ENCODE assay signal across 8 cellular contexts in the genomic region with DNA sequence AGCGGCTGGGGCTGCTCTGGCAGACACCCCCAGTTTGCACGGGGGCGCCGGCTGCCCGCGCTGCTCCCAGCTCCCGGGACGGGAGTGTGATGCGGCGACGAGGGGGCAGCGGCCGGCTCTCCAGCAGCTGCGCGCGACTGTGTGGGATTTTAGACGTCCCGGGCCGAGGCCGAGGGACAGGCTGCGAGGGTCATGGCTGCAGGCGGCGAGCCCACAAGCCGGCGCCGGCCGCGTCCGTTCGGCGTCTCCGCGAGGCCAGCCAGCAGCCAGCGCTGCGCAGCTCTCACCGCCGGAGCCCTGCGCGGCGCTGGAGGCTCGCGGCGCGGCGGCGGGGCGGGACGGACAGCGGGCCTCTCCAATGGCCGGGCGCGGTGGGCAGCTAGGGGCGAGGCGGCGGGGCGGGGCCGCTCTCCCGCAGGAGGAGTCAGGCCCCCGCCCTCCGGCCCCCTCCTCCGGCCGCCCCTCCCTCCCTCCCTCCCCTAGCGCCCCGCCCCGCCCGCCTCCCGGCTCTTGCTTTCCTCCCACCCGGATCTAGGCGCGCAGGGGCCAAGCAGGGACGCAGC. TPM values are rescaled to one million over a fixed set of nuclear protein-coding genes. Genes with fewer than 3 reads are reported as not detected.
DNase-seq lines count a peak whose midpoint lies in the region; ATAC-seq and TF ChIP-seq lines count a peak whose summit lies in the region.

Gene FZD4, minus strand, starts transcription at position 285 of the 563 bp plus-strand sequence. CDS start 310 bp downstream, outside the sequence.

- H3K9me3 Mint-ChIP-seq in CD4-positive, alpha-beta T cell = no peaks in the 10 kb centered on the region
- H3K9me3 Mint-ChIP-seq in activated CD4-positive, alpha-beta memory T cell treated with anti-CD3 and anti-CD28 coated beads, Interleukin-2, amount 10 ng/mL, durations not matched to agents 7 days and 5 days = no peaks in the 10 kb centered on the region
- H3K9me3 Mint-ChIP-seq in endothelial cell (ENCODE audit: unreplicated experiment) = no peaks in the 10 kb centered on the region

- H3K36me3 Mint-ChIP-seq in CD4-positive, alpha-beta T cell (ENCODE audit: low read depth) = no peaks in the 10 kb centered on the region
- H3K36me3 Mint-ChIP-seq in activated CD4-positive, alpha-beta memory T cell treated with anti-CD3 and anti-CD28 coated beads, Interleukin-2, amount 10 ng/mL, durations not matched to agents 7 days and 5 days (ENCODE audit: low read depth) = peaks cover 2% of the 10 kb centered on the region
- peaks cover 42% of the 10 kb centered on the region for H3K36me3 Mint-ChIP-seq in endothelial cell (ENCODE audit: low read depth, unreplicated experiment)

- peak within 1 kb of the TSS; percentile 87 for H4K8ac ChIP-seq in mesenchymal stem cell (ENCODE audit: low read length)

- peaks cover 10% of the 10 kb centered on the region for H3K4me1 Mint-ChIP-seq in CD4-positive, alpha-beta T cell (ENCODE audit: low read depth)
- peaks cover 14% of the 10 kb centered on the region for H3K4me1 Mint-ChIP-seq in activated CD4-positive, alpha-beta memory T cell treated with anti-CD3 and anti-CD28 coated beads, Interleukin-2, amount 10 ng/mL, durations not matched to agents 7 days and 5 days
- H3K4me1 Mint-ChIP-seq in endothelial cell (ENCODE audit: unreplicated experiment) = peaks cover 64% of the 10 kb centered on the region

- peaks cover 5% of the 10 kb centered on the region for H3K79me1 ChIP-seq in mesenchymal stem cell (replicated peaks; ENCODE audit: low read length, poor library complexity, severe bottlenecking)

- H3K14ac ChIP-seq in mesenchymal stem cell (ENCODE audit: low read length in 2 of 2) = peak within 1 kb of the TSS; percentile 68 to 80

- H3K36me3 ChIP-seq in mesenchymal stem cell (ENCODE audit: control insufficient read depth in 1 of 2, insufficient read depth in 2 of 2, low read depth in 1 of 2, low read length in 2 of 2) = peaks cover 5 to 19% of the 10 kb centered on the region in 2 experiments

- peaks cover 11% of the 10 kb centered on the region for H3K4me1 ChIP-seq in mesenchymal stem cell (ENCODE audit: control insufficient read depth, insufficient read depth, low read depth, low read length)

- peaks cover 66% of the 10 kb centered on the region for H3K27me3 Mint-ChIP-seq in CD4-positive, alpha-beta T cell
- peaks cover 61% of the 10 kb centered on the region for H3K27me3 Mint-ChIP-seq in activated CD4-positive, alpha-beta memory T cell treated with anti-CD3 and anti-CD28 coated beads, Interleukin-2, amount 10 ng/mL, durations not matched to agents 7 days and 5 days
- peaks cover 16% of the 10 kb centered on the region for H3K27me3 Mint-ChIP-seq in endothelial cell (ENCODE audit: unreplicated experiment)

- peak within 1 kb of the TSS; percentile 77 for H2AFZ ChIP-seq in mesenchymal stem cell (ENCODE audit: low read depth, low read length)

- H2BK15ac ChIP-seq in mesenchymal stem cell (ENCODE audit: low read depth, poor library complexity, severe bottlenecking) = peak within 1 kb of the TSS; percentile 44

- peak within 1 kb of the TSS; percentile 35 to 76 for H3K4ac ChIP-seq in mesenchymal stem cell (ENCODE audit: low read depth in 1 of 2, low read length in 2 of 2)

- H3K9ac ChIP-seq in mesenchymal stem cell (ENCODE audit: low read length) = peak within 1 kb of the TSS; percentile 94

- H3K4me3 ChIP-seq in mesenchymal stem cell (ENCODE audit: insufficient read depth in 1 of 2, low read depth in 1 of 2, low read length in 2 of 2) = peak within 1 kb of the TSS; percentile 72 to 96

- H2AK5ac ChIP-seq in mesenchymal stem cell (ENCODE audit: low read length, severe bottlenecking) = no peak within 1 kb of the TSS

- H3K9me3 ChIP-seq in CD4-positive, alpha-beta T cell (ENCODE audit: control insufficient read depth, low read length) = no peaks in the 10 kb centered on the region
- no peaks in the 10 kb centered on the region for H3K9me3 ChIP-seq in mesenchymal stem cell (ENCODE audit: control insufficient read depth, low read length)

- H3K23ac ChIP-seq in mesenchymal stem cell (ENCODE audit: low read length in 2 of 2) = peak within 1 kb of the TSS in 1 of 2 experiments; percentile 19

- intact Hi-C loops in CD4-positive, alpha-beta T cell (cut with DNase I, micrococcal nuclease) = no loop called here

- H4K91ac ChIP-seq in mesenchymal stem cell (ENCODE audit: low read length) = peak within 1 kb of the TSS; percentile 95

- 2% methylated on average over 28 of the region's 71 CpGs for WGBS in mesenchymal stem cell

- DNase-seq in CD4-positive, alpha-beta T cell = peak in 4 of 10 experiments; percentile 2 to 34 (median 13)
- DNase-seq in GM19238 (ENCODE audit: insufficient read length, low spot score) (peak; percentile 68), NCI-H446 (lab: John Stamatoyannopoulos, UW) (peak; percentile 54 to 91), endothelial cell (ENCODE audit: low spot score) (peak; percentile 94), mesenchymal stem cell (peak; percentile 88)
- peak; percentile 63 for DNase-seq in activated CD4-positive, alpha-beta memory T cell treated with anti-CD3 and anti-CD28 coated beads, Interleukin-2, amount 10 ng/mL, durations not matched to agents 7 days and 5 days
- peak; percentile 76 for DNase-seq in stimulated activated CD8-positive, alpha-beta memory T cell treated with anti-CD3 and anti-CD28 coated beads, Interleukin-4, amount 100 ng/mL, for 48 hours

- POLR2A ChIA-PET in CD4-positive, alpha-beta T cell (lab: Charles Lee) = no interaction called here
- POLR2A ChIA-PET in activated CD4-positive, alpha-beta memory T cell treated with anti-CD3 and anti-CD28 coated beads, Interleukin-2, amount 10 ng/mL, durations not matched to agents 7 days and 5 days (lab: Charles Lee) = no interaction called here

- H2BK5ac ChIP-seq in mesenchymal stem cell (ENCODE audit: low read depth, low read length, poor library complexity, severe bottlenecking) = no peak within 1 kb of the TSS

- peak within 1 kb of the TSS; percentile 89 for H3K4me3 Mint-ChIP-seq in CD4-positive, alpha-beta T cell
- H3K4me3 Mint-ChIP-seq in activated CD4-positive, alpha-beta memory T cell treated with anti-CD3 and anti-CD28 coated beads, Interleukin-2, amount 10 ng/mL, durations not matched to agents 7 days and 5 days = peak within 1 kb of the TSS; percentile 90
- H3K4me3 Mint-ChIP-seq in endothelial cell (ENCODE audit: unreplicated experiment) = peak within 1 kb of the TSS; percentile 98

- peak within 1 kb of the TSS; percentile 86 to 97 for H3K18ac ChIP-seq in mesenchymal stem cell (ENCODE audit: low read depth in 1 of 2, low read length in 2 of 2)

- H2BK12ac ChIP-seq in mesenchymal stem cell (ENCODE audit: low read length in 2 of 2) = peak within 1 kb of the TSS; percentile 33 to 97

- CTCF ChIA-PET in CD4-positive, alpha-beta T cell (lab: Charles Lee) = no interaction called here
- CTCF ChIA-PET in activated CD4-positive, alpha-beta memory T cell treated with anti-CD3 and anti-CD28 coated beads, Interleukin-2, amount 10 ng/mL, durations not matched to agents 7 days and 5 days (lab: Charles Lee) = interaction anchor here (1.1 to 2.0 kb wide), 5 partner anchors 8 to 334 kb away, joined by 3 to 8 read pairs (median 3); partner anchors contain the start of gene TMEM135

- H3K27me3 ChIP-seq in CD4-positive, alpha-beta T cell (ENCODE audit: control insufficient read depth, insufficient read depth, low read length) = peaks cover 31% of the 10 kb centered on the region
- no peaks in the 10 kb centered on the region for H3K27me3 ChIP-seq in mesenchymal stem cell (ENCODE audit: control insufficient read depth in 1 of 2, insufficient read depth in 1 of 2, low read length in 2 of 2)

- H2BK120ac ChIP-seq in mesenchymal stem cell (ENCODE audit: low read depth, low read length) = peak within 1 kb of the TSS; percentile 62

- TF ChIP-seq CTCF in CD4-positive, alpha-beta T cell (IDR thresholded peaks at IDR 0.05) = no peak
- no peak for TF ChIP-seq CTCF in endothelial cell (IDR thresholded peaks at IDR 0.05; ENCODE audit: unreplicated experiment)

- no peak within 1 kb of the TSS for H3K27ac ChIP-seq in CD4-positive, alpha-beta T cell (ENCODE audit: low read depth, low read length)
- H3K27ac ChIP-seq in mesenchymal stem cell (ENCODE audit: low read length, poor library complexity, severe bottlenecking) = peak within 1 kb of the TSS; percentile 74

- H3K4me2 ChIP-seq in mesenchymal stem cell (ENCODE audit: low read length, poor library complexity, severe bottlenecking) = peak within 1 kb of the TSS; percentile 96

- no peak within 1 kb of the TSS for H3K27ac Mint-ChIP-seq in CD4-positive, alpha-beta T cell
- no peak within 1 kb of the TSS for H3K27ac Mint-ChIP-seq in activated CD4-positive, alpha-beta memory T cell treated with anti-CD3 and anti-CD28 coated beads, Interleukin-2, amount 10 ng/mL, durations not matched to agents 7 days and 5 days
- H3K27ac Mint-ChIP-seq in endothelial cell (ENCODE audit: unreplicated experiment) = peak within 1 kb of the TSS; percentile 98

- ATAC-seq in CD4-positive, alpha-beta T cell (ENCODE audit: poor library complexity) = peak; percentile 60
- peak; percentile 95 for ATAC-seq in HG03196 (IDR thresholded peaks at IDR 0.05; ENCODE audit: unreplicated experiment)

RNA-seq across cellular contexts. Expression of gene FZD4, which starts in this region (rescaled TPM):
- total RNA-seq in CD4-positive, alpha-beta T cell = not detected
- under 1 TPM; 0.10 to 0.13 TPM for total RNA-seq in activated CD4-positive, alpha-beta memory T cell treated with anti-CD3 and anti-CD28 coated beads, Interleukin-2, amount 10 ng/mL, durations not matched to agents 7 days and 5 days
- total RNA-seq in endothelial cell (ENCODE audit: unreplicated experiment) = 71.5 TPM
- polyA plus RNA-seq in mesenchymal stem cell (2013, experiment 1 of 2) = 3.3 TPM
- polyA plus RNA-seq in mesenchymal stem cell (2013, experiment 2 of 2) = 3.2 TPM

Comparison
In these comparisons a context has a peak if more than half of its experiments do, and no peak if none do; other contexts are left out.
1. RNA of gene FZD4 (total RNA-seq): 71.5 TPM in endothelial cell (single experiment); 0.10 to 0.13 TPM in activated CD4-positive, alpha-beta memory T cell treated with anti-CD3 and anti-CD28 coated beads, Interleukin-2, amount 10 ng/mL, durations not matched to agents 7 days and 5 days and not detected in CD4-positive, alpha-beta T cell; every median in the first group is over 10 times any median in the second.
2. Peak in ATAC-seq in CD4-positive, alpha-beta T cell; RNA of the gene not detected or under 1 TPM.
3. Peak in DNase-seq in activated CD4-positive, alpha-beta memory T cell treated with anti-CD3 and anti-CD28 coated beads, Interleukin-2, amount 10 ng/mL, durations not matched to agents 7 days and 5 days; RNA of the gene not detected or under 1 TPM.
4. Peak in every context shown above with its lines, with median percentiles within 50 percentile points of each other: H3K4me3 Mint-ChIP-seq.